ENCODE assay signal across 8 cellular contexts in the genomic region with DNA sequence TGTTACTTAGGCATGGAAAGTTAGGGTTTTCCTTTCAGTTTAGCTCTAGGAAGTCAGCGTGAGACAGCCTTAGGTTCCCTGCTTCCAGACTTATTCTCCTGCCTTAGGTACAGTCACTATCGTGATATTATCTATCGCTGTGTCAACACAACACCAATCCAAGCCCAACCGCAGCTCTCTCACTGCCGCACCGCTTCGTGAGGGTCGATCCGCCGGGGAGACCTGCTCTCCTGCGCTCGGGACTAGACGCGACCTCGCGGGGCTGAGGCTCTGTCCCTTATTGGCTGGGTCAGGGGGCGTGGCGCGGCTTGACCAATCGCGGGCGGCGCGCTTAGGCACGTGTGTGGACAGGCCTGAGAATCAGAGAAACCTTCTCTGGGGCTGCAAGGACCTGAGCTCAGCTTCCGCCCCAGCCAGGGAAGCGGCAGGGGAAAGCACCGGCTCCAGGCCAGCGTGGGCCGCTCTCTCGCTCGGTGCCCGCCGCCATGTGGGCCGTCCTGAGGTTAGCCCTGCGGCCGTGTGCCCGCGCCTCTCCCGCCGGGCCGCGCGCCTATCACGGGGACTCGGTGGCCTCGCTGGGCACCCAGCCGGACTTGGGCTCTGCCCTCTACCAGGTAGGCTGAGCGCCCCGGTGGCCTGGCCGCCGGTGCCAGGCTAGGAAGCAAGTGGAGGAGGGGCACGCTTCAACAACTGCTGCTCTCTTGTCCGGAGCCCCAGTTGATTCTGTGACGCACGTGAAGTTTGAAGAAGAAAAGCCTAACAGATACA. TPM values are rescaled to one million over a fixed set of nuclear protein-coding genes. Genes with fewer than 3 reads are reported as not detected.
DNase-seq lines count a peak whose midpoint lies in the region; ATAC-seq, FAIRE-seq and TF ChIP-seq lines count a peak whose summit lies in the region.

Gene MCCC2, plus strand, starts transcription at position 400 of the 768 bp plus-strand sequence. Its CDS starts 86 bp downstream, at position 486.

- peaks cover 36% of the 10 kb centered on the region for H3K4me1 ChIP-seq in Loucy (ENCODE audit: insufficient read depth, low read length, poor library complexity, severe bottlenecking)
- no peaks in the 10 kb centered on the region for H3K4me1 ChIP-seq in RWPE2 (ENCODE audit: insufficient read depth, poor library complexity, severe bottlenecking)

- peak within 1 kb of the TSS; percentile 27 for H3K27ac ChIP-seq in RWPE2 (ENCODE audit: poor library complexity, severe bottlenecking)

- H3F3A ChIP-seq in Loucy (ENCODE audit: low read depth), result no peaks in the 10 kb centered on the region

- TF ChIP-seq POLR2A in H54 (IDR thresholded peaks at IDR 0.05; ENCODE audit: low read depth, low read length), result peak; percentile 80

- peak within 1 kb of the TSS; percentile 84 for H3K9ac ChIP-seq in Loucy (ENCODE audit: low read depth, low read length, poor library complexity, severe bottlenecking)

- no peaks in the 10 kb centered on the region for H3K36me3 Mint-ChIP-seq in natural killer cell

- H3K4me3 Mint-ChIP-seq in natural killer cell, result peak within 1 kb of the TSS; percentile 94

- no peaks in the 10 kb centered on the region for H3K27me3 ChIP-seq in Loucy (ENCODE audit: insufficient read depth, low read length, poor library complexity, severe bottlenecking)
- no peaks in the 10 kb centered on the region for H3K27me3 ChIP-seq in RWPE2 (ENCODE audit: insufficient read depth, poor library complexity, severe bottlenecking)

- no peaks in the 10 kb centered on the region for H3K9me3 Mint-ChIP-seq in natural killer cell

- H3K36me3 ChIP-seq in Loucy (ENCODE audit: insufficient read depth, low read length) (no peaks in the 10 kb centered on the region), RWPE2 (ENCODE audit: low read depth) (no peaks in the 10 kb centered on the region)

- H3K9me2 ChIP-seq in Loucy (replicated peaks; ENCODE audit: low read depth, low read length), result no peaks in the 10 kb centered on the region

- intact Hi-C loops in natural killer cell (cut with micrococcal nuclease), result loop anchor here (1.0 to 5.0 kb wide), 3 partner anchors 14 to 720 kb away; partner anchors contain the start of gene BDP1

- FAIRE-seq in H54 (lab: Jason Lieb, UNC), result peak; percentile 33

- DNase-seq in ELF-1 (ENCODE audit: low read depth, low spot score) (peak; percentile 99), H54 (ENCODE audit: insufficient read length, low spot score) (peak; percentile 92), RWPE2 (ENCODE audit: low spot score) (peak; percentile 98), fibroblast of peridontal ligament (ENCODE audit: extremely low read depth) (peak; percentile 92), natural killer cell (peak; percentile 98)
- DNase-seq in activated T-helper 9 cell treated with anti-CD3 and anti-CD28 coated beads, Interleukin-2, amount 50 U/mL, for 16 hours (ENCODE audit: low read depth), result peak; percentile 92
- DNase-seq in stimulated activated naive CD4-positive, alpha-beta T cell (lab: John Stamatoyannopoulos, UW), result peak; percentile 91 to 96 (median 92)

- peak within 1 kb of the TSS; percentile 94 to 97 for H3K27ac Mint-ChIP-seq in natural killer cell

- TF ChIP-seq CTCF in Loucy (conservative IDR thresholded peaks at IDR 0.05; ENCODE audit: low read length) (no peak), RWPE2 (IDR thresholded peaks at IDR 0.05; ENCODE audit: poor library complexity, severe bottlenecking) (no peak), natural killer cell (IDR thresholded peaks at IDR 0.05) (no peak)

- ATAC-seq in RWPE2 (ENCODE audit: low read depth) (peak; percentile 99), natural killer cell (peak; percentile 95 to 99 (median 95))

- peaks cover 33 to 46% of the 10 kb centered on the region in 2 donors for H3K4me1 Mint-ChIP-seq in natural killer cell

- H3K4me3 ChIP-seq in Loucy (ENCODE audit: low read length, poor library complexity, severe bottlenecking) (peak within 1 kb of the TSS; percentile 82), RWPE2 (ENCODE audit: severe bottlenecking) (peak within 1 kb of the TSS; percentile 70)

- H3K4me2 ChIP-seq in Loucy (ENCODE audit: low read depth, low read length, poor library complexity, severe bottlenecking), result peak within 1 kb of the TSS; percentile 83

- no peaks in the 10 kb centered on the region for H3K27me3 Mint-ChIP-seq in natural killer cell (ENCODE audit: low read depth in 2 of 2)

- H2AFZ ChIP-seq in Loucy (ENCODE audit: low read length), result peak within 1 kb of the TSS; percentile 81

- H3K9me3 ChIP-seq in Loucy (ENCODE audit: insufficient read depth, low read depth, low read length) (no peaks in the 10 kb centered on the region), RWPE2 (ENCODE audit: severe bottlenecking) (no peaks in the 10 kb centered on the region)

- peaks cover 20% of the 10 kb centered on the region for H4K20me1 ChIP-seq in Loucy (ENCODE audit: insufficient read depth, low read length, poor library complexity, severe bottlenecking)

- H3K79me2 ChIP-seq in Loucy (ENCODE audit: insufficient read depth, low read length), result peaks cover 47% of the 10 kb centered on the region

RNA-seq across cellular contexts. Expression of gene MCCC2, which starts in this region (rescaled TPM):
- total RNA-seq in natural killer cell, result 10 to 100 TPM; 23.3 to 35.2 (median 32.5) TPM

Comparison
In these comparisons a context has a peak if more than half of its experiments do, and no peak if none do; other contexts are left out.
1. Peak in every context shown above with its lines: DNase-seq, ATAC-seq, H3K4me3 ChIP-seq and H3K27ac ChIP-seq.